Comparison of ENCODE assay signal across 20 cellular contexts in the genomic region with DNA sequence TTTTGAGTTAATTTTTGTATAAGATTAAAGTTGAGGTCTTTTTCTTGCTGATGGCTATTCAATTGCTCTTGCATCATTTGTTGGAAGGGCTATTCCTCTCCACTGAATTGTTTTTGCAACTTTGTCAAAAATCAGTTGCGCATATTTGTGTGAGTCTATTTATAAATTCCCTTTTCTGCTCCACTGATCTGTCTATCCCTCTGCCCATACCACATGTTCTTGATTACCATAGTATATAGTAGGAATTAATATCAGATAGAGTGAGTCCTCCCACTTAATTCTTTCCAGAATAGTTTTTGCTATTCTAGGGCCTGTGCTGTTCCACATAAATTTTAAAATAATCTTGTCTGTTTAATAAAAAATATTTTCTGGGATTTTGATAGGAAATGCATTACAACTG.
"Had no signal": no experiment of that assay in that cellular context is flagged by ENCODE, and none has a peak within 500 bp of the region (broad histone marks: within the 10 kb centered on the region; RNA-seq: fewer than 3 reads in every experiment).

No MANE protein-coding gene starts in this region.

- H3K27me3 ChIP-seq: neutrophil, testis, tibial nerve, vagina had no signal

- H3K27ac ChIP-seq: coronary artery, heart right ventricle, neutrophil, spleen, testis, tibial nerve, upper lobe of right lung, vagina had no signal

- H3K4me3 ChIP-seq: coronary artery, heart right ventricle, mucosa of descending colon, spleen, testis, tibial nerve, upper lobe of right lung, vagina had no signal

- H3K9me3 ChIP-seq: heart right ventricle, mucosa of descending colon, neutrophil, spleen, testis, tibial nerve, upper lobe of right lung, vagina had no signal

- H3K36me3 ChIP-seq: heart right ventricle, neutrophil, spleen, tibial nerve, upper lobe of right lung, vagina had no signal

- ATAC-seq: heart right ventricle; left lobe of liver; mucosa of descending colon; naive thymus-derived CD8-positive, alpha-beta T cell; sciatic nerve; stimulated activated memory B cell treated with anti-CD40 and anti-IgM and Interleukin-4, amounts not matched to agents 10 μg/mL and 1 μg/mL and 100 μg/mL, for 72 hours; upper lobe of right lung had no signal

- DNase-seq: effector CD4-positive, alpha-beta T cell; endodermal cell; heart right ventricle; islet precursor cell; mucosa of descending colon; naive thymus-derived CD8-positive, alpha-beta T cell; posterior cingulate gyrus; spleen; stimulated activated CD4-positive, alpha-beta T cell treated with anti-CD3 and anti-CD28 coated beads, Interleukin-15, amount 100 ng/mL, for 24 hours; stimulated activated CD4-positive, alpha-beta T cell treated with anti-CD3 and anti-CD28 coated beads, Interleukin-1b, Interleukin-23, amount 100 ng/mL, for 48 hours; stimulated activated CD4-positive, alpha-beta T cell treated with anti-CD3 and anti-CD28 coated beads, Interleukin-4, amount 100 ng/mL, for 24 hours; testis; upper lobe of right lung had no signal

- H3K4me1 ChIP-seq: heart right ventricle, spleen, testis, tibial nerve, upper lobe of right lung, vagina had no signal
